Comparison of ENCODE assay signal across 1 cellular context in the genomic region with DNA sequence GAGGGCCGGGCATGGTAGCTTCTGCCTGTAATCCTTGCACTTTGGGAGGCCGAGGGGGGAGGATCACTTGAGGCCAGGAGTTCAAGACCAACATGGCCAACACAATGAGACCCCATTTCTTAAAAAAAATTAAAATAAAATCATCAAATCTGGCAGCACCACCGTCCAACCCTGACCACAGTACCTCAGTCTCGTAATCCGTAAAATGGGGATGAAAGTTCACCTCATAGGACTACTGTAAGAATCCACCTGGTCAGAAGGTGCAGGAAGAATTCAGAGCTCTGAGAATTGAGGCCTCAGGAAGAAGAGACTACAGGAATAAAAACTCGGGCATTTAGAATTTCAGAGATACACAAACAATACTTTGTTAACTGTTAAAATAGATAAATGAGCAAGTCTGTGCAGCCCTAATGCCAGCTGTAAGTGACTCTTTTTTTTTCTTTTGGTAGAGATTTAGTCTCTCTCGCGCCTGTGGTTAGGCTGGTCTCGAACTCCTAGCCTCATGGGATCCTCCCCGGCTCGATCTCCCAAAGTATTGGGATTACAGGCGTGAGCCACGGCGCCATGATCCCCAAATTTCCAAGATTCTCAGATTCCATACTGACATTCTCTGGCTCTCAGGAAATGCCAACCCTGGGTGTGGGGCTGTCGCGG.
A peak's percentile ranks its signal among the peaks of the same experiment; 100 is the strongest.
TF ChIP-seq lines count a peak whose summit lies in the region.

No MANE protein-coding gene starts in this region.

TF ChIP-seq in K562, 482 proteins besides CTCF, POLR2A, EP300 and RAD21 (continued from another document):
- TF ChIP-seq RFX1 (IDR thresholded peaks at IDR 0.05) (no peak), HDGF (IDR thresholded peaks at IDR 0.05) (no peak), RBM25 (IDR thresholded peaks at IDR 0.05; ENCODE audit: low read depth, low read length, severe bottlenecking) (peak; percentile 60), TSC22D4 (tag; IDR thresholded peaks at IDR 0.05) (no peak), HMG20A (CRISPR knock-in tag; conservative IDR thresholded peaks at IDR 0.05) (no peak), OTX1 (CRISPR knock-in tag; IDR thresholded peaks at IDR 0.05) (no peak), HNRNPL (IDR thresholded peaks at IDR 0.05; ENCODE audit: low read depth, low read length) (no peak), KDM1A (IDR thresholded peaks at IDR 0.05) (no peak), ZNF3 (CRISPR knock-in tag; IDR thresholded peaks at IDR 0.05) (no peak), LEF1 (IDR thresholded peaks at IDR 0.05) (no peak), CCAR2 (IDR thresholded peaks at IDR 0.05; ENCODE audit: low read depth, low read length) (no peak)
- TF ChIP-seq, protein P1, sequence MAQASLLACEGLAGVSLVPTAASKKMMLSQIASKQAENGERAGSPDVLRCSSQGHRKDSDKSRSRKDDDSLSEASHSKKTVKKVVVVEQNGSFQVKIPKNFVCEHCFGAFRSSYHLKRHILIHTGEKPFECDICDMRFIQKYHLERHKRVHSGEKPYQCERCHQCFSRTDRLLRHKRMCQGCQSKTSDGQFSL (CRISPR knock-in tag; IDR thresholded peaks at IDR 0.05), result no peak
- TF ChIP-seq, protein P1 (tag; IDR thresholded peaks at IDR 0.05), result no peak
- TF ChIP-seq, protein P2, sequence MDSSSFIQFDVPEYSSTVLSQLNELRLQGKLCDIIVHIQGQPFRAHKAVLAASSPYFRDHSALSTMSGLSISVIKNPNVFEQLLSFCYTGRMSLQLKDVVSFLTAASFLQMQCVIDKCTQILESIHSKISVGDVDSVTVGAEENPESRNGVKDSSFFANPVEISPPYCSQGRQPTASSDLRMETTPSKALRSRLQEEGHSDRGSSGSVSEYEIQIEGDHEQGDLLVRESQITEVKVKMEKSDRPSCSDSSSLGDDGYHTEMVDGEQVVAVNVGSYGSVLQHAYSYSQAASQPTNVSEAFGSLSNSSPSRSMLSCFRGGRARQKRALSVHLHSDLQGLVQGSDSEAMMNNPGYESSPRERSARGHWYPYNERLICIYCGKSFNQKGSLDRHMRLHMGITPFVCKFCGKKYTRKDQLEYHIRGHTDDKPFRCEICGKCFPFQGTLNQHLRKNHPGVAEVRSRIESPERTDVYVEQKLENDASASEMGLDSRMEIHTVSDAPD (CRISPR knock-in tag; IDR thresholded peaks at IDR 0.05), result no peak
- TF ChIP-seq, protein P3, sequence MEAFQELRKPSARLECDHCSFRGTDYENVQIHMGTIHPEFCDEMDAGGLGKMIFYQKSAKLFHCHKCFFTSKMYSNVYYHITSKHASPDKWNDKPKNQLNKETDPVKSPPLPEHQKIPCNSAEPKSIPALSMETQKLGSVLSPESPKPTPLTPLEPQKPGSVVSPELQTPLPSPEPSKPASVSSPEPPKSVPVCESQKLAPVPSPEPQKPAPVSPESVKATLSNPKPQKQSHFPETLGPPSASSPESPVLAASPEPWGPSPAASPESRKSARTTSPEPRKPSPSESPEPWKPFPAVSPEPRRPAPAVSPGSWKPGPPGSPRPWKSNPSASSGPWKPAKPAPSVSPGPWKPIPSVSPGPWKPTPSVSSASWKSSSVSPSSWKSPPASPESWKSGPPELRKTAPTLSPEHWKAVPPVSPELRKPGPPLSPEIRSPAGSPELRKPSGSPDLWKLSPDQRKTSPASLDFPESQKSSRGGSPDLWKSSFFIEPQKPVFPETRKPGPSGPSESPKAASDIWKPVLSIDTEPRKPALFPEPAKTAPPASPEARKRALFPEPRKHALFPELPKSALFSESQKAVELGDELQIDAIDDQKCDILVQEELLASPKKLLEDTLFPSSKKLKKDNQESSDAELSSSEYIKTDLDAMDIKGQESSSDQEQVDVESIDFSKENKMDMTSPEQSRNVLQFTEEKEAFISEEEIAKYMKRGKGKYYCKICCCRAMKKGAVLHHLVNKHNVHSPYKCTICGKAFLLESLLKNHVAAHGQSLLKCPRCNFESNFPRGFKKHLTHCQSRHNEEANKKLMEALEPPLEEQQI (IDR thresholded peaks at IDR 0.05), result no peak
